ENCODE assay signal across 8 cellular contexts in genomic region chr10:3096149-3096548, GRCh38. TPM values are rescaled to one million over a fixed set of nuclear protein-coding genes. Genes with fewer than 3 reads are reported as not detected.
DNase-seq lines count a peak whose midpoint lies in the region; ATAC-seq, FAIRE-seq and TF ChIP-seq lines count a peak whose summit lies in the region.

No MANE protein-coding gene starts in this region.

- peak overlapping the region in 1 of 2 experiments; percentile 88 for H3K14ac ChIP-seq in mesenchymal stem cell (ENCODE audit: low read length in 2 of 2)

- peak overlapping the region; percentile 82 for H4K8ac ChIP-seq in mesenchymal stem cell (ENCODE audit: low read length)

- H3K79me1 ChIP-seq in mesenchymal stem cell (replicated peaks; ENCODE audit: low read length, poor library complexity, severe bottlenecking), result peaks cover 11% of the 10 kb centered on the region

- H3K4me2 ChIP-seq in HepG2 (ENCODE audit: low read depth, low read length) (peak overlapping the region; percentile 38; the same call in 1 of the 2 replicates), mesenchymal stem cell (ENCODE audit: low read length, poor library complexity, severe bottlenecking) (peak overlapping the region; percentile 32)

- H2BK15ac ChIP-seq in mesenchymal stem cell (ENCODE audit: low read depth, poor library complexity, severe bottlenecking), result peak overlapping the region; percentile 52

- H3K9ac ChIP-seq in HepG2 (ENCODE audit: insufficient read depth, low read depth, low read length), result no peak overlapping the region
- peak overlapping the region; percentile 84 for H3K9ac ChIP-seq in mesenchymal stem cell (ENCODE audit: low read length)

- peak overlapping the region; percentile 76 for H4K91ac ChIP-seq in mesenchymal stem cell (ENCODE audit: low read length)

- H3K27ac ChIP-seq in HepG2 (ENCODE audit: extremely low read length, insufficient read depth, low read length) (peak overlapping the region; percentile 12), right lobe of liver (peak overlapping the region in 1 of 3 donors; percentile 30), ascending aorta (peak overlapping the region; percentile 88 to 90), mesenchymal stem cell (ENCODE audit: low read length, poor library complexity, severe bottlenecking) (peak overlapping the region; percentile 98)

- POLR2A ChIA-PET in HepG2 (lab: Yijun Ruan, JAX), result interaction anchor here (1.5 kb wide), 1 partner anchor 76 kb away, joined by 3 read pairs; the partner anchor contains the start of gene PITRM1

- H2BK5ac ChIP-seq in mesenchymal stem cell (ENCODE audit: low read depth, low read length, poor library complexity, severe bottlenecking), result peak overlapping the region; percentile 49

- H3K9me3 ChIP-seq in HepG2 (ENCODE audit: low read length), result no peaks in the 10 kb centered on the region
- H3K9me3 ChIP-seq in right lobe of liver, result no peaks in the 10 kb centered on the region
- no peaks in the 10 kb centered on the region for H3K9me3 ChIP-seq in ascending aorta
- no peaks in the 10 kb centered on the region for H3K9me3 ChIP-seq in mesenchymal stem cell (ENCODE audit: control insufficient read depth, low read length)

- TF ChIP-seq POLR2A in HepG2 (IDR thresholded peaks at IDR 0.05; ENCODE audit: insufficient read depth in 1 of 2, low read depth in 2 of 2, low read length in 2 of 2), result no peak
- no peak for TF ChIP-seq POLR2A in right lobe of liver (IDR thresholded peaks at IDR 0.05)

- H2BK12ac ChIP-seq in mesenchymal stem cell (ENCODE audit: low read length in 2 of 2), result peak overlapping the region; percentile 70 to 100

- WGBS in HepG2 (ENCODE audit: low lambda C conversion rate), result 96% methylated on average over 9 of the region's 16 CpGs
- WGBS in right lobe of liver (ENCODE audit: insufficient coverage, low coverage, low lambda C conversion rate, missing lambda C conversion rate), result 65% methylated on average over 7 of the region's 16 CpGs
- WGBS in mesenchymal stem cell, result 63% methylated on average over 11 of the region's 16 CpGs

- no peaks in the 10 kb centered on the region for H3K79me2 ChIP-seq in HepG2 (ENCODE audit: insufficient read depth, low read length)

- H2BK120ac ChIP-seq in mesenchymal stem cell (ENCODE audit: low read depth, low read length), result peak overlapping the region; percentile 94

- intact Hi-C loops in HepG2 (cut with micrococcal nuclease; ENCODE audit: unreplicated experiment) (no loop called here), right lobe of liver (cut with DNase I) (no loop called here), ascending aorta (cut with DNase I) (no loop called here)

- CTCF ChIA-PET in HepG2 (lab: Yijun Ruan, JAX; ENCODE audit: low intra/inter-chr PET ratio, low total read pairs), result no interaction called here

- in situ Hi-C loops in HepG2 (cut with HindIII; ENCODE audit: extremely low pct_ligation_motif_present, low pct_unique_long_range_greater_than_20kb), result no loop called here

- no peaks in the 10 kb centered on the region for H3K36me3 ChIP-seq in HepG2 (replicated peaks in 1 of 2; ENCODE audit: control insufficient read depth in 1 of 2, insufficient read depth in 2 of 2, low read length in 2 of 2)
- H3K36me3 ChIP-seq in right lobe of liver, result no peaks in the 10 kb centered on the region
- peaks cover 0 to 6% of the 10 kb centered on the region in 2 donors for H3K36me3 ChIP-seq in ascending aorta
- peaks cover 6 to 14% of the 10 kb centered on the region in 2 experiments for H3K36me3 ChIP-seq in mesenchymal stem cell (ENCODE audit: control insufficient read depth in 1 of 2, insufficient read depth in 2 of 2, low read depth in 1 of 2, low read length in 2 of 2)

- TF ChIP-seq EP300 in HepG2 (IDR thresholded peaks at IDR 0.05; ENCODE audit: low read depth in 2 of 2, low read length in 2 of 2) (no peak), HepG2 (CRISPR knock-in tag; IDR thresholded peaks at IDR 0.05; ENCODE audit: borderline replicate concordance) (no peak)

- H2AK5ac ChIP-seq in mesenchymal stem cell (ENCODE audit: low read length, severe bottlenecking), result peak overlapping the region; percentile 5

- H3K23ac ChIP-seq in mesenchymal stem cell (ENCODE audit: low read length in 2 of 2), result no peak overlapping the region

- H3K4ac ChIP-seq in mesenchymal stem cell (ENCODE audit: low read depth in 1 of 2, low read length in 2 of 2), result peak overlapping the region; percentile 27 to 35

- H2AFZ ChIP-seq in HepG2 (ENCODE audit: low read length) (no peak overlapping the region), mesenchymal stem cell (ENCODE audit: low read depth, low read length) (no peak overlapping the region)

- no peak for TF ChIP-seq RAD21 in HepG2 (CRISPR knock-in tag; IDR thresholded peaks at IDR 0.05)

- H3K18ac ChIP-seq in mesenchymal stem cell (ENCODE audit: low read depth in 1 of 2, low read length in 2 of 2), result peak overlapping the region; percentile 17 to 86

- H3K4me3 ChIP-seq in HepG2 (replicated peaks in 1 of 3; ENCODE audit: insufficient read depth in 1 of 3, low read depth in 2 of 3, low read length in 3 of 3) (no peak overlapping the region), right lobe of liver (no peak overlapping the region), ascending aorta (peak overlapping the region; percentile 7 to 56), mesenchymal stem cell (ENCODE audit: insufficient read depth in 1 of 2, low read depth in 1 of 2, low read length in 2 of 2) (peak overlapping the region in 1 of 2 experiments; percentile 53)

- DNase-seq in HepG2 (ENCODE audit: low spot score) (no peak), right lobe of liver (no peak), ascending aorta (ENCODE audit: low spot score in 2 of 2) (no peak), mesenchymal stem cell (peak; percentile 44), HTR-8/SVneo (ENCODE audit: insufficient read length, low spot score) (no peak), NCI-H146 treated with DMSO at 0.1 percent for 48 hours (lab: John Stamatoyannopoulos, UW; ENCODE audit: unreplicated experiment) (no peak)
- no peak for DNase-seq in activated effector memory CD4-positive, alpha-beta T cell treated with anti-CD3 and anti-CD28 coated beads, Interleukin-2, amount 50 U/mL, for 16 hours

- ATAC-seq in HepG2 (no peak), right lobe of liver (no peak), HG02840 (IDR thresholded peaks at IDR 0.05; ENCODE audit: low FRiP score, unreplicated experiment) (no peak)

- TF ChIP-seq CTCF in HepG2 (CRISPR knock-in tag; IDR thresholded peaks at IDR 0.05) (no peak), right lobe of liver (IDR thresholded peaks at IDR 0.05) (no peak), ascending aorta (IDR thresholded peaks at IDR 0.05) (no peak)

- H3K4me1 ChIP-seq in HepG2 (ENCODE audit: insufficient read depth, low read length), result peaks cover 49% of the 10 kb centered on the region
- H3K4me1 ChIP-seq in right lobe of liver, result no peaks in the 10 kb centered on the region
- peaks cover 14 to 27% of the 10 kb centered on the region in 2 donors for H3K4me1 ChIP-seq in ascending aorta
- peaks cover 52% of the 10 kb centered on the region for H3K4me1 ChIP-seq in mesenchymal stem cell (ENCODE audit: control insufficient read depth, insufficient read depth, low read depth, low read length)

- FAIRE-seq in HepG2 (lab: Jason Lieb, UNC) (no peak), HTR-8/SVneo (lab: Jason Lieb, UNC) (no peak)

- no peaks in the 10 kb centered on the region for H4K20me1 ChIP-seq in HepG2 (ENCODE audit: insufficient read depth, low read length)

- H3K27me3 ChIP-seq in HepG2 (ENCODE audit: control insufficient read depth in 1 of 2, insufficient read depth in 2 of 2, low read length in 2 of 2), result no peaks in the 10 kb centered on the region; a peak in 1 of 5 replicates
- no peaks in the 10 kb centered on the region for H3K27me3 ChIP-seq in right lobe of liver
- no peaks in the 10 kb centered on the region for H3K27me3 ChIP-seq in ascending aorta
- no peaks in the 10 kb centered on the region for H3K27me3 ChIP-seq in mesenchymal stem cell (ENCODE audit: control insufficient read depth in 1 of 2, insufficient read depth in 1 of 2, low read length in 2 of 2)

- BruUV-seq in HepG2 (replicated peaks; lab: Mats Ljungman, UMichigan), result no TSS peak

TF ChIP-seq in HepG2, 621 proteins besides CTCF, POLR2A, EP300 and RAD21 (continues in another document):
- no peak for TF ChIP-seq HNF4G (IDR thresholded peaks at IDR 0.05; ENCODE audit: borderline replicate concordance, low read depth, low read length)
- TF ChIP-seq HNF4G (CRISPR knock-in tag; IDR thresholded peaks at IDR 0.05; ENCODE audit: borderline replicate concordance, low read depth), result no peak

RNA-seq across cellular contexts. Expression of gene PFKP, which starts 28.8 kb away (rescaled TPM):
- total RNA-seq in HepG2 (2016; rRNA removed; fragmentation: Illumina TruSeq; extraction: Trizol) (0.80 and 1.3 TPM in 2 replicates), right lobe of liver (10 to 100 TPM in 3 of 6 experiments, 1 to 10 TPM in 2, under 1 TPM in 1; 0.66 to 24.1 (median 9.2) TPM), ascending aorta (197 TPM)
- 0.26 and 0.51 TPM in 2 replicates for total RNA-seq in HepG2 (2016; cell fraction: cytosol; rRNA removed; fragmentation: Illumina TruSeq; extraction: Trizol; ENCODE audit: low read depth)
- 0.52 and 0.78 TPM in 2 replicates for total RNA-seq in HepG2 (2016; cell fraction: insoluble cytoplasmic fraction; rRNA removed; fragmentation: Illumina TruSeq; extraction: Trizol)
- 0.72 and 1.1 TPM in 2 replicates for total RNA-seq in HepG2 (2016; cell fraction: membrane; rRNA removed; fragmentation: Illumina TruSeq; extraction: Trizol)
- 1.5 and 2.3 TPM in 2 replicates for total RNA-seq in HepG2 (2016; cell fraction: nucleus; rRNA removed; fragmentation: Illumina TruSeq; extraction: Trizol)
- polyA plus RNA-seq in HepG2 (2011; rRNA removed), result 1.9 and 2.4 TPM in 2 replicates
- 1.1 and 2.1 TPM in 2 replicates for polyA plus RNA-seq in HepG2 (2011; cell fraction: cytosol; rRNA removed)
- 4.2 and 9.0 TPM in 2 replicates for polyA plus RNA-seq in HepG2 (2011; cell fraction: nucleus; rRNA removed)
- polyA plus RNA-seq in HepG2 (2012), result 1.1 and 1.3 TPM in 2 replicates
- polyA plus RNA-seq in HepG2 (2016; cell fraction: cytosol; fragmentation: Illumina TruSeq; extraction: Trizol; ENCODE audit: low read depth), result 0.06 and 0.10 TPM in 2 replicates
- polyA plus RNA-seq in HepG2 (2016; cell fraction: insoluble cytoplasmic fraction; fragmentation: Illumina TruSeq; extraction: Trizol; ENCODE audit: low read depth), result 0.36 and 0.66 TPM in 2 replicates
- 0.11 and 0.49 TPM in 2 replicates for polyA plus RNA-seq in HepG2 (2016; cell fraction: membrane; fragmentation: Illumina TruSeq; extraction: Trizol; ENCODE audit: low read depth)
- 0.51 and 1.1 TPM in 2 replicates for polyA plus RNA-seq in HepG2 (2016; cell fraction: nucleus; fragmentation: Illumina TruSeq; extraction: Trizol; ENCODE audit: insufficient read depth, low read depth)
- 4.4 and 87.6 TPM in 2 replicates for polyA minus RNA-seq in HepG2 (2011; rRNA and poly(A)+ RNA removed; ENCODE audit: low replicate concordance)
- 2.4 and 2.7 TPM in 2 replicates for polyA minus RNA-seq in HepG2 (2011; cell fraction: cytosol; rRNA and poly(A)+ RNA removed)
- polyA minus RNA-seq in HepG2 (2011; cell fraction: nucleus; rRNA and poly(A)+ RNA removed), result 1.5 and 3.5 TPM in 2 replicates
- polyA plus RNA-seq in mesenchymal stem cell (2013, experiment 1 of 2), result 57.2 TPM
- polyA plus RNA-seq in mesenchymal stem cell (2013, experiment 2 of 2), result 54.3 TPM

Comparison
In these comparisons a context has a peak if more than half of its experiments do, and no peak if none do; other contexts are left out.
1. H3K4me3 ChIP-seq: peak in ascending aorta (2 of 2); none in HepG2 (0 of 3) and right lobe of liver (0 of 3).